8 cellular contexts compared by ENCODE assay signal in genomic region chr15:60399246-60399915, GRCh38. TPM values are rescaled to one million over a fixed set of nuclear protein-coding genes. Genes with fewer than 3 reads are reported as not detected.
DNase-seq lines count a peak whose midpoint lies in the region; ATAC-seq, FAIRE-seq and TF ChIP-seq lines count a peak whose summit lies in the region.

No MANE protein-coding gene starts in this region.

- POLR2A ChIA-PET in HCT116 (lab: Charles Lee): interaction anchor here (0.7 to 3.9 kb wide), 3 partner anchors 8 to 57 kb away, joined by 7 to 49 read pairs (median 38); no protein-coding TSS in a partner anchor
- POLR2A ChIA-PET in activated CD8-positive, alpha-beta T cell treated with anti-CD3 and anti-CD28 coated beads for 36 hours (lab: Charles Lee): interaction anchor here (0.5 to 2.2 kb wide), 3 partner anchors 10 to 597 kb away, joined by 3 to 6 read pairs (median 3); no protein-coding TSS in a partner anchor

- H3K9me3 ChIP-seq in HCT116 (ENCODE audit: control insufficient read depth in 1 of 2, insufficient read depth in 1 of 2, low read depth in 1 of 2, low read length in 2 of 2) (no peaks in the 10 kb centered on the region), hepatocyte (ENCODE audit: low read depth) (no peaks in the 10 kb centered on the region), smooth muscle cell (replicated peaks; ENCODE audit: low read depth) (no peaks in the 10 kb centered on the region)

- peaks cover 10% of the 10 kb centered on the region for H3K36me3 Mint-ChIP-seq in activated CD8-positive, alpha-beta T cell treated with anti-CD3 and anti-CD28 coated beads for 36 hours (ENCODE audit: low read depth)

- H3F3A ChIP-seq in smooth muscle cell (ENCODE audit: low read depth): peaks cover 41% of the 10 kb centered on the region

- FAIRE-seq in D721Med (lab: Jason Lieb, UNC): no peak

- peaks cover 3% of the 10 kb centered on the region for H3K27me3 Mint-ChIP-seq in activated CD8-positive, alpha-beta T cell treated with anti-CD3 and anti-CD28 coated beads for 36 hours

- CTCF ChIA-PET in HCT116 (lab: Charles Lee): no interaction called here
- CTCF ChIA-PET in activated CD8-positive, alpha-beta T cell treated with anti-CD3 and anti-CD28 coated beads for 36 hours (lab: Charles Lee): interaction anchor here (1.0 to 1.3 kb wide), 2 partner anchors 39 to 121 kb away, joined by 3 read pairs; no protein-coding TSS in a partner anchor

- ATAC-seq in HCT116 (no peak), HG02623 (IDR thresholded peaks at IDR 0.05; ENCODE audit: unreplicated experiment) (no peak)
- no peak for ATAC-seq in activated CD8-positive, alpha-beta T cell treated with anti-CD3 and anti-CD28 coated beads for 36 hours

- H3K4me2 ChIP-seq in HCT116 (ENCODE audit: low read length) (peak overlapping the region; percentile 92), hepatocyte (peak overlapping the region; percentile 93), smooth muscle cell (peak overlapping the region; percentile 89)

- DNase-seq in HCT116 (ENCODE audit: low read depth, low spot score) (no peak), hepatocyte (ENCODE audit: low spot score) (no peak), smooth muscle cell (lab: John Stamatoyannopoulos, UW; ENCODE audit: unreplicated experiment) (no peak), D721Med (ENCODE audit: insufficient read length, low spot score) (no peak), NCI-H748 (lab: John Stamatoyannopoulos, UW; ENCODE audit: unreplicated experiment) (no peak), foreskin melanocyte (no peak)
- no peak for DNase-seq in activated CD8-positive, alpha-beta T cell treated with anti-CD3 and anti-CD28 coated beads for 36 hours

- H3K79me2 ChIP-seq in HCT116 (ENCODE audit: insufficient read depth, low read length): peaks cover 34% of the 10 kb centered on the region
- H3K79me2 ChIP-seq in hepatocyte: peaks cover 33% of the 10 kb centered on the region
- H3K79me2 ChIP-seq in smooth muscle cell (ENCODE audit: low read depth): peaks cover 34% of the 10 kb centered on the region

- H4K20me1 ChIP-seq in HCT116 (ENCODE audit: insufficient read depth): no peaks in the 10 kb centered on the region
- peaks cover 12% of the 10 kb centered on the region for H4K20me1 ChIP-seq in hepatocyte (ENCODE audit: insufficient read depth, poor library complexity, severe bottlenecking)
- peaks cover 29% of the 10 kb centered on the region for H4K20me1 ChIP-seq in smooth muscle cell (ENCODE audit: low read depth)

- TF ChIP-seq CTCF in HCT116 (IDR thresholded peaks at IDR 0.05 in 2 of 3, conservative IDR thresholded peaks at IDR 0.05 in 1 of 3; ENCODE audit: borderline replicate concordance in 1 of 3, insufficient read depth in 1 of 3, low read depth in 2 of 3, low read length in 2 of 3) (no peak), hepatocyte (IDR thresholded peaks at IDR 0.05; ENCODE audit: poor library complexity) (no peak), smooth muscle cell (IDR thresholded peaks at IDR 0.05; ENCODE audit: borderline replicate concordance, insufficient read depth, poor library complexity, severe bottlenecking) (no peak), D721Med (IDR thresholded peaks at IDR 0.05; ENCODE audit: insufficient read depth, missing control alignments) (no peak)
- TF ChIP-seq CTCF in activated CD8-positive, alpha-beta T cell treated with anti-CD3 and anti-CD28 coated beads for 36 hours (IDR thresholded peaks at IDR 0.05): no peak

- H3K9ac ChIP-seq in HCT116 (ENCODE audit: low read length) (peak overlapping the region; percentile 97), smooth muscle cell (ENCODE audit: low read depth) (peak overlapping the region; percentile 11)

- H3K27me3 ChIP-seq in HCT116 (ENCODE audit: insufficient read depth, low read length) (no peaks in the 10 kb centered on the region), hepatocyte (no peaks in the 10 kb centered on the region), smooth muscle cell (ENCODE audit: low read depth) (no peaks in the 10 kb centered on the region)

- H3K27ac Mint-ChIP-seq in activated CD8-positive, alpha-beta T cell treated with anti-CD3 and anti-CD28 coated beads for 36 hours: peak overlapping the region; percentile 79

- H3K27ac ChIP-seq in HCT116 (ENCODE audit: low read depth, low read length): peak overlapping the region; percentile 96
- peak overlapping the region; percentile 100 for H3K27ac ChIP-seq in hepatocyte
- H3K27ac ChIP-seq in smooth muscle cell (ENCODE audit: low read depth): peak overlapping the region; percentile 99

- no peak for TF ChIP-seq POLR2A in HCT116 (IDR thresholded peaks at IDR 0.05; ENCODE audit: borderline replicate concordance, extremely low read depth, insufficient read depth, insufficient read length)

- H3K36me3 ChIP-seq in HCT116 (ENCODE audit: control insufficient read depth in 1 of 2, insufficient read depth in 2 of 2, low read length in 2 of 2) (peaks cover 2 to 27% of the 10 kb centered on the region in 2 experiments), hepatocyte (replicated peaks; ENCODE audit: insufficient read depth, low read depth) (no peaks in the 10 kb centered on the region), smooth muscle cell (ENCODE audit: low read depth) (no peaks in the 10 kb centered on the region)

- no peaks in the 10 kb centered on the region for H3K9me3 Mint-ChIP-seq in activated CD8-positive, alpha-beta T cell treated with anti-CD3 and anti-CD28 coated beads for 36 hours

- BruUV-seq in HCT116 (replicated peaks; lab: Mats Ljungman, UMichigan): no TSS peak

- intact Hi-C loops in HCT116 (cut with micrococcal nuclease): no loop called here
- intact Hi-C loops in activated CD8-positive, alpha-beta T cell treated with anti-CD3 and anti-CD28 coated beads for 36 hours (cut with micrococcal nuclease): no loop called here

- H3K4me3 ChIP-seq in HCT116 (replicated peaks in 1 of 2; ENCODE audit: low read depth in 1 of 2, low read length in 2 of 2) (peak overlapping the region; percentile 37 to 61), hepatocyte (no peak overlapping the region), smooth muscle cell (peak overlapping the region; percentile 98)

- RAD21 ChIA-PET in HCT116 (lab: Charles Lee; ENCODE audit: low non-redundant PET in 1 of 2, low total read pairs in 2 of 2, uncharacterized antibody in 2 of 2, unreplicated experiment in 2 of 2): interaction anchor here in 1 of 2 experiments (0.9 kb wide), 1 partner anchor 25 kb away, joined by 3 read pairs; no protein-coding TSS in a partner anchor

- WGBS in hepatocyte (ENCODE audit: low lambda C conversion rate, missing lambda C conversion rate): 39% methylated on average over 21 of the region's 21 CpGs
- WGBS in smooth muscle cell (ENCODE audit: low lambda C conversion rate): 20% methylated on average over 21 of the region's 21 CpGs

- H3K9me2 ChIP-seq in HCT116 (ENCODE audit: insufficient read depth) (no peaks in the 10 kb centered on the region), hepatocyte (replicated peaks; ENCODE audit: insufficient read depth) (no peaks in the 10 kb centered on the region)

- H3K4me1 ChIP-seq in HCT116 (ENCODE audit: control insufficient read depth in 1 of 2, insufficient read depth in 2 of 2, low read length in 2 of 2): peaks cover 49 to 73% of the 10 kb centered on the region in 2 experiments
- H3K4me1 ChIP-seq in hepatocyte (ENCODE audit: insufficient read depth): peaks cover 61% of the 10 kb centered on the region
- H3K4me1 ChIP-seq in smooth muscle cell (ENCODE audit: low read depth): peaks cover 40% of the 10 kb centered on the region

- no peak for TF ChIP-seq RAD21 in HCT116 (IDR thresholded peaks at IDR 0.05; ENCODE audit: low read depth)

- H2AFZ ChIP-seq in HCT116 (ENCODE audit: low read depth, low read length, poor library complexity, severe bottlenecking) (no peak overlapping the region), hepatocyte (peak overlapping the region; percentile 60), smooth muscle cell (ENCODE audit: low read depth) (peak overlapping the region; percentile 13)

- peaks cover 26% of the 10 kb centered on the region for H3K4me1 Mint-ChIP-seq in activated CD8-positive, alpha-beta T cell treated with anti-CD3 and anti-CD28 coated beads for 36 hours (ENCODE audit: low read depth)

- peak overlapping the region; percentile 72 for H3K4me3 Mint-ChIP-seq in activated CD8-positive, alpha-beta T cell treated with anti-CD3 and anti-CD28 coated beads for 36 hours

TF ChIP-seq in HCT116, 20 proteins besides CTCF, POLR2A, EP300 and RAD21 (continues in another document):
- TF ChIP-seq SP1 (IDR thresholded peaks at IDR 0.05; ENCODE audit: low read depth): no peak
- TF ChIP-seq SRF (IDR thresholded peaks at IDR 0.05; ENCODE audit: low read depth): no peak
- TF ChIP-seq, protein P1, sequence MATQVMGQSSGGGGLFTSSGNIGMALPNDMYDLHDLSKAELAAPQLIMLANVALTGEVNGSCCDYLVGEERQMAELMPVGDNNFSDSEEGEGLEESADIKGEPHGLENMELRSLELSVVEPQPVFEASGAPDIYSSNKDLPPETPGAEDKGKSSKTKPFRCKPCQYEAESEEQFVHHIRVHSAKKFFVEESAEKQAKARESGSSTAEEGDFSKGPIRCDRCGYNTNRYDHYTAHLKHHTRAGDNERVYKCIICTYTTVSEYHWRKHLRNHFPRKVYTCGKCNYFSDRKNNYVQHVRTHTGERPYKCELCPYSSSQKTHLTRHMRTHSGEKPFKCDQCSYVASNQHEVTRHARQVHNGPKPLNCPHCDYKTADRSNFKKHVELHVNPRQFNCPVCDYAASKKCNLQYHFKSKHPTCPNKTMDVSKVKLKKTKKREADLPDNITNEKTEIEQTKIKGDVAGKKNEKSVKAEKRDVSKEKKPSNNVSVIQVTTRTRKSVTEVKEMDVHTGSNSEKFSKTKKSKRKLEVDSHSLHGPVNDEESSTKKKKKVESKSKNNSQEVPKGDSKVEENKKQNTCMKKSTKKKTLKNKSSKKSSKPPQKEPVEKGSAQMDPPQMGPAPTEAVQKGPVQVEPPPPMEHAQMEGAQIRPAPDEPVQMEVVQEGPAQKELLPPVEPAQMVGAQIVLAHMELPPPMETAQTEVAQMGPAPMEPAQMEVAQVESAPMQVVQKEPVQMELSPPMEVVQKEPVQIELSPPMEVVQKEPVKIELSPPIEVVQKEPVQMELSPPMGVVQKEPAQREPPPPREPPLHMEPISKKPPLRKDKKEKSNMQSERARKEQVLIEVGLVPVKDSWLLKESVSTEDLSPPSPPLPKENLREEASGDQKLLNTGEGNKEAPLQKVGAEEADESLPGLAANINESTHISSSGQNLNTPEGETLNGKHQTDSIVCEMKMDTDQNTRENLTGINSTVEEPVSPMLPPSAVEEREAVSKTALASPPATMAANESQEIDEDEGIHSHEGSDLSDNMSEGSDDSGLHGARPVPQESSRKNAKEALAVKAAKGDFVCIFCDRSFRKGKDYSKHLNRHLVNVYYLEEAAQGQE (IDR thresholded peaks at IDR 0.05; ENCODE audit: low read depth): no peak
- TF ChIP-seq YY1 (IDR thresholded peaks at IDR 0.05; ENCODE audit: extremely low read depth, insufficient replicate concordance, low read depth, low read length): no peak
- TF ChIP-seq EZH2 (IDR thresholded peaks at IDR 0.05): no peak
- no peak for TF ChIP-seq EGR1 (IDR thresholded peaks at IDR 0.05; ENCODE audit: low read depth)

RNA-seq across cellular contexts. Expression of gene ANXA2, which starts 1.6 kb away (rescaled TPM):
- total RNA-seq in HCT116 (2021; ENCODE audit: unreplicated experiment) (1,298 TPM), hepatocyte (1,102 and 1,220 TPM in 2 replicates), smooth muscle cell (2,380 and 2,477 TPM in 2 replicates)
- 1,797 and 1,965 TPM in 2 replicates for polyA plus RNA-seq in HCT116 (2012)
- 10 to 100 TPM; 57.9 to 60.2 TPM for total RNA-seq in activated CD8-positive, alpha-beta T cell treated with anti-CD3 and anti-CD28 coated beads for 36 hours
- polyA plus RNA-seq in hepatocyte (1,699 and 1,702 TPM in 2 replicates), smooth muscle cell (2,665 and 3,194 TPM in 2 replicates)

Comparison
In these comparisons a context has a peak if more than half of its experiments do, and no peak if none do; other contexts are left out.
1. RNA of gene ANXA2, which starts 1.6 kb away (total RNA-seq): 2,380 to 2,477 TPM in smooth muscle cell, 1,298 TPM in HCT116 (single experiment) and 1,102 to 1,220 TPM in hepatocyte; 57.9 to 60.2 TPM in activated CD8-positive, alpha-beta T cell treated with anti-CD3 and anti-CD28 coated beads for 36 hours; every median in the first group is over 10 times any median in the second.
2. Peak in every context shown above with its lines, with median percentiles within 50 percentile points of each other: H3K27ac ChIP-seq and H3K4me2 ChIP-seq.